In genomic region chr17:5587431-5588032, GRCh38 we compare ENCODE assay signal across 8 cellular contexts. TPM values are rescaled to one million over a fixed set of nuclear protein-coding genes. Genes with fewer than 3 reads are reported as not detected.
DNase-seq lines count a peak whose midpoint lies in the region; ATAC-seq and TF ChIP-seq lines count a peak whose summit lies in the region.

No MANE protein-coding gene starts in this region.

- H3K27ac ChIP-seq in CD4-positive, CD25-positive, alpha-beta regulatory T cell (ENCODE audit: insufficient read depth, low read length, poor library complexity, severe bottlenecking): no peak overlapping the region
- no peak overlapping the region for H3K27ac ChIP-seq in esophagus squamous epithelium
- H3K27ac ChIP-seq in neuronal stem cell (replicated peaks; ENCODE audit: low read length): no peak overlapping the region

- H4K8ac ChIP-seq in neuronal stem cell (ENCODE audit: low read depth, low read length): no peak overlapping the region

- H2BK120ac ChIP-seq in neuronal stem cell (ENCODE audit: low read depth, low read length): no peak overlapping the region

- no peak overlapping the region for H3K18ac ChIP-seq in neuronal stem cell (ENCODE audit: low read length)

- H3K9me3 Mint-ChIP-seq in CD4-positive, CD25-positive, alpha-beta regulatory T cell: no peaks in the 10 kb centered on the region
- H3K9me3 Mint-ChIP-seq in activated CD4-positive, alpha-beta memory T cell treated with anti-CD3 and anti-CD28 coated beads, Interleukin-2, amount 10 ng/mL, durations not matched to agents 7 days and 5 days: no peaks in the 10 kb centered on the region

- no peak for TF ChIP-seq POLR2A in esophagus squamous epithelium (IDR thresholded peaks at IDR 0.05)

- H3K4me1 ChIP-seq in CD4-positive, CD25-positive, alpha-beta regulatory T cell (ENCODE audit: control insufficient read depth, insufficient read depth, low read length, poor library complexity, severe bottlenecking): peaks cover 37% of the 10 kb centered on the region
- H3K4me1 ChIP-seq in esophagus squamous epithelium (peaks cover 26 to 48% (median 30%) of the 10 kb centered on the region in 3 donors), neuronal stem cell (ENCODE audit: control insufficient read depth in 2 of 2, insufficient read depth in 1 of 2, low read depth in 1 of 2, low read length in 2 of 2) (no peaks in the 10 kb centered on the region)

- H3K4me3 ChIP-seq in CD4-positive, CD25-positive, alpha-beta regulatory T cell (ENCODE audit: low read depth, low read length): no peak overlapping the region
- H3K4me3 ChIP-seq in esophagus squamous epithelium (no peak overlapping the region), neuronal stem cell (ENCODE audit: low read length in 2 of 2) (no peak overlapping the region)

- peak; percentile 50 to 83 (median 81) for DNase-seq in CD4-positive, CD25-positive, alpha-beta regulatory T cell
- peak; percentile 61 for DNase-seq in H4 (ENCODE audit: low spot score)
- peak; percentile 56 for DNase-seq in NCI-H446 treated with DMSO at 0.1 percent for 48 hours (lab: John Stamatoyannopoulos, UW)
- DNase-seq in activated CD4-positive, alpha-beta memory T cell treated with anti-CD3 and anti-CD28 coated beads, Interleukin-2, amount 10 ng/mL, durations not matched to agents 7 days and 5 days: peak; percentile 56
- no peak for DNase-seq in esophagus squamous epithelium (lab: John Stamatoyannopoulos, UW)
- peak; percentile 83 for DNase-seq in neuronal stem cell (ENCODE audit: low spot score)

- H3K9ac ChIP-seq in neuronal stem cell (ENCODE audit: low read depth, low read length, poor library complexity): no peak overlapping the region

- H3K9me3 ChIP-seq in CD4-positive, CD25-positive, alpha-beta regulatory T cell (ENCODE audit: control insufficient read depth in 2 of 2, low read length in 2 of 2): no peaks in the 10 kb centered on the region
- H3K9me3 ChIP-seq in esophagus squamous epithelium (no peaks in the 10 kb centered on the region), neuronal stem cell (replicated peaks in 1 of 2; ENCODE audit: control insufficient read depth in 2 of 2, insufficient read depth in 1 of 2, low read depth in 1 of 2, low read length in 2 of 2) (no peaks in the 10 kb centered on the region)

- no peak overlapping the region for H3K14ac ChIP-seq in neuronal stem cell (ENCODE audit: low read length)

- no peak overlapping the region for H2BK15ac ChIP-seq in neuronal stem cell (ENCODE audit: low read length)

- H3K79me1 ChIP-seq in neuronal stem cell (ENCODE audit: low read depth, low read length): no peaks in the 10 kb centered on the region

- peak overlapping the region; percentile 85 to 99 (median 99) for H3K27ac Mint-ChIP-seq in CD4-positive, CD25-positive, alpha-beta regulatory T cell
- peak overlapping the region; percentile 41 for H3K27ac Mint-ChIP-seq in activated CD4-positive, alpha-beta memory T cell treated with anti-CD3 and anti-CD28 coated beads, Interleukin-2, amount 10 ng/mL, durations not matched to agents 7 days and 5 days

- no peak overlapping the region for H4K91ac ChIP-seq in neuronal stem cell (ENCODE audit: low read depth, low read length, poor library complexity)

- H3K36me3 ChIP-seq in CD4-positive, CD25-positive, alpha-beta regulatory T cell (ENCODE audit: control insufficient read depth, insufficient read depth, low read length): no peaks in the 10 kb centered on the region
- H3K36me3 ChIP-seq in esophagus squamous epithelium (no peaks in the 10 kb centered on the region), neuronal stem cell (replicated peaks in 1 of 2; ENCODE audit: control insufficient read depth in 2 of 2, insufficient read depth in 2 of 2, low read length in 2 of 2) (no peaks in the 10 kb centered on the region)

- no peak overlapping the region for H2AK5ac ChIP-seq in neuronal stem cell (ENCODE audit: low read depth, low read length)

- no peak overlapping the region for H2BK12ac ChIP-seq in neuronal stem cell (ENCODE audit: low read length)

- peaks cover 10 to 43% (median 28%) of the 10 kb centered on the region in 4 donors for H3K4me1 Mint-ChIP-seq in CD4-positive, CD25-positive, alpha-beta regulatory T cell
- H3K4me1 Mint-ChIP-seq in activated CD4-positive, alpha-beta memory T cell treated with anti-CD3 and anti-CD28 coated beads, Interleukin-2, amount 10 ng/mL, durations not matched to agents 7 days and 5 days: peaks cover 45% of the 10 kb centered on the region

- ATAC-seq in CD4-positive, CD25-positive, alpha-beta regulatory T cell (ENCODE audit: low read depth in 2 of 2): no peak
- ATAC-seq in HG03095 (IDR thresholded peaks at IDR 0.05; ENCODE audit: unreplicated experiment): no peak
- ATAC-seq in GM21529 (IDR thresholded peaks at IDR 0.05; ENCODE audit: unreplicated experiment): no peak

- no peak overlapping the region for H2BK5ac ChIP-seq in neuronal stem cell (ENCODE audit: low read length)

- H3K36me3 Mint-ChIP-seq in CD4-positive, CD25-positive, alpha-beta regulatory T cell: peaks cover 6% of the 10 kb centered on the region
- peaks cover 17% of the 10 kb centered on the region for H3K36me3 Mint-ChIP-seq in activated CD4-positive, alpha-beta memory T cell treated with anti-CD3 and anti-CD28 coated beads, Interleukin-2, amount 10 ng/mL, durations not matched to agents 7 days and 5 days (ENCODE audit: low read depth)

- peak; percentile 84 to 93 (median 92) for TF ChIP-seq CTCF in esophagus squamous epithelium (IDR thresholded peaks at IDR 0.05)

- H3K4me2 ChIP-seq in neuronal stem cell (ENCODE audit: insufficient read depth, low read length, poor library complexity, severe bottlenecking): no peak overlapping the region

- H3K27me3 Mint-ChIP-seq in CD4-positive, CD25-positive, alpha-beta regulatory T cell: peaks cover 5% of the 10 kb centered on the region
- H3K27me3 Mint-ChIP-seq in activated CD4-positive, alpha-beta memory T cell treated with anti-CD3 and anti-CD28 coated beads, Interleukin-2, amount 10 ng/mL, durations not matched to agents 7 days and 5 days: peaks cover 12% of the 10 kb centered on the region

- H2AFZ ChIP-seq in neuronal stem cell (ENCODE audit: low read length): peak overlapping the region; percentile 8

- H3K27me3 ChIP-seq in CD4-positive, CD25-positive, alpha-beta regulatory T cell (ENCODE audit: control insufficient read depth, insufficient read depth, low read length): no peaks in the 10 kb centered on the region
- H3K27me3 ChIP-seq in esophagus squamous epithelium (peaks cover 0 to 19% (median 0%) of the 10 kb centered on the region in 4 donors), neuronal stem cell (ENCODE audit: control insufficient read depth in 3 of 3, insufficient read depth in 3 of 3, low read depth in 1 of 3, low read length in 3 of 3) (no peaks in the 10 kb centered on the region)

- 33 to 37% methylated on average over 6 of the region's 6 CpGs for WGBS in esophagus squamous epithelium, 2 donors
- no CpG with 5 or more reads among the region's 6 CpGs for WGBS in neuronal stem cell (ENCODE audit: extremely low coverage in 2 of 2, insufficient read length in 2 of 2, insufficient replicate concordance in 1 of 2), 2 donors

- POLR2A ChIA-PET in activated CD4-positive, alpha-beta memory T cell treated with anti-CD3 and anti-CD28 coated beads, Interleukin-2, amount 10 ng/mL, durations not matched to agents 7 days and 5 days (lab: Charles Lee): interaction anchor here (1.3 kb wide), 1 partner anchor 119 kb away, joined by 4 read pairs; no protein-coding TSS in a partner anchor

- no peak overlapping the region for H3K23ac ChIP-seq in neuronal stem cell (ENCODE audit: low read depth, low read length, poor library complexity)

- CTCF ChIA-PET in activated CD4-positive, alpha-beta memory T cell treated with anti-CD3 and anti-CD28 coated beads, Interleukin-2, amount 10 ng/mL, durations not matched to agents 7 days and 5 days (lab: Charles Lee): interaction anchor here (0.6 to 2.0 kb wide), 5 partner anchors 118 to 849 kb away, joined by 3 to 12 read pairs (median 5); no protein-coding TSS in a partner anchor

- intact Hi-C loops in esophagus squamous epithelium (cut with DNase I): loop anchor here (5.0 kb wide), 1 partner anchor 835 kb away; no protein-coding TSS in a partner anchor

- H3K4me3 Mint-ChIP-seq in CD4-positive, CD25-positive, alpha-beta regulatory T cell: peak overlapping the region; percentile 62 to 89 (median 78)
- no peak overlapping the region for H3K4me3 Mint-ChIP-seq in activated CD4-positive, alpha-beta memory T cell treated with anti-CD3 and anti-CD28 coated beads, Interleukin-2, amount 10 ng/mL, durations not matched to agents 7 days and 5 days

- H3K4ac ChIP-seq in neuronal stem cell (ENCODE audit: low read length): no peak overlapping the region

RNA-seq across cellular contexts. Expression of gene NLRP1, which starts 3.2 kb away (rescaled TPM):
- total RNA-seq in CD4-positive, CD25-positive, alpha-beta regulatory T cell: 279 TPM
- 10 to 100 TPM; 25.5 to 33.2 (median 30.7) TPM for polyA plus RNA-seq in CD4-positive, CD25-positive, alpha-beta regulatory T cell
- total RNA-seq in H4 (2014; rRNA removed; shearing (Covaris generic)): 11.6 and 11.7 TPM in 2 replicates
- total RNA-seq in activated CD4-positive, alpha-beta memory T cell treated with anti-CD3 and anti-CD28 coated beads, Interleukin-2, amount 10 ng/mL, durations not matched to agents 7 days and 5 days: 100 to 1,000 TPM; 102 to 104 TPM
- total RNA-seq in esophagus squamous epithelium: 10 to 100 TPM; 10.4 to 33.4 (median 14.3) TPM
- 76.9 TPM for polyA plus RNA-seq in neuronal stem cell (2013, experiment 1 of 2)
- 73.7 TPM for polyA plus RNA-seq in neuronal stem cell (2013, experiment 2 of 2)
